ENCODE assay signal across 2 cellular contexts in genomic region chr11:115352805-115353483, GRCh38.
A peak's percentile ranks its signal among the peaks of the same experiment; 100 is the strongest.
TF ChIP-seq lines count a peak whose summit lies in the region.

No MANE protein-coding gene starts in this region.

TF ChIP-seq in IMR-90, 13 proteins besides CTCF, POLR2A, EP300 and RAD21:
- TF ChIP-seq BHLHE40 (IDR thresholded peaks at IDR 0.05; ENCODE audit: low read depth, low read length): no peak
- TF ChIP-seq SMC3 (IDR thresholded peaks at IDR 0.05; ENCODE audit: low read depth, low read length): no peak
- TF ChIP-seq MAZ (IDR thresholded peaks at IDR 0.05; ENCODE audit: borderline replicate concordance, low read depth, low read length): no peak
- no peak for TF ChIP-seq RCOR1 (IDR thresholded peaks at IDR 0.05; ENCODE audit: insufficient replicate concordance, low read length)
- TF ChIP-seq CHD1 (IDR thresholded peaks at IDR 0.05; ENCODE audit: low read depth, low read length): no peak
- no peak for TF ChIP-seq RFX5 (IDR thresholded peaks at IDR 0.05; ENCODE audit: low read depth, low read length)
- TF ChIP-seq CEBPB (IDR thresholded peaks at IDR 0.05; ENCODE audit: low read depth, low read length): no peak
- TF ChIP-seq FOS (IDR thresholded peaks at IDR 0.05; ENCODE audit: low read depth, low read length): no peak
- TF ChIP-seq NFE2L2 (IDR thresholded peaks at IDR 0.05; ENCODE audit: low read depth, low read length): no peak
- TF ChIP-seq MXI1 (IDR thresholded peaks at IDR 0.05; ENCODE audit: borderline replicate concordance, low read depth, low read length): no peak
- TF ChIP-seq MAFK (IDR thresholded peaks at IDR 0.05; ENCODE audit: low read depth, low read length): no peak
- TF ChIP-seq, protein P1, sequence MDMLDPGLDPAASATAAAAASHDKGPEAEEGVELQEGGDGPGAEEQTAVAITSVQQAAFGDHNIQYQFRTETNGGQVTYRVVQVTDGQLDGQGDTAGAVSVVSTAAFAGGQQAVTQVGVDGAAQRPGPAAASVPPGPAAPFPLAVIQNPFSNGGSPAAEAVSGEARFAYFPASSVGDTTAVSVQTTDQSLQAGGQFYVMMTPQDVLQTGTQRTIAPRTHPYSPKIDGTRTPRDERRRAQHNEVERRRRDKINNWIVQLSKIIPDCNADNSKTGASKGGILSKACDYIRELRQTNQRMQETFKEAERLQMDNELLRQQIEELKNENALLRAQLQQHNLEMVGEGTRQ (IDR thresholded peaks at IDR 0.05; ENCODE audit: low read depth, low read length): no peak
TF ChIP-seq in IMR-90: peak in this region for 0.

TF ChIP-seq in SK-N-SH, 30 proteins besides CTCF, POLR2A, EP300 and RAD21:
- peak; percentile 92 for TF ChIP-seq GATA2 (CRISPR knock-in tag; IDR thresholded peaks at IDR 0.05)
- peak; percentile 46 for TF ChIP-seq TCF12 (IDR thresholded peaks at IDR 0.05)
- no peak for TF ChIP-seq IRF3 (IDR thresholded peaks at IDR 0.05; ENCODE audit: low read depth, low read length)
- TF ChIP-seq, protein P2, sequence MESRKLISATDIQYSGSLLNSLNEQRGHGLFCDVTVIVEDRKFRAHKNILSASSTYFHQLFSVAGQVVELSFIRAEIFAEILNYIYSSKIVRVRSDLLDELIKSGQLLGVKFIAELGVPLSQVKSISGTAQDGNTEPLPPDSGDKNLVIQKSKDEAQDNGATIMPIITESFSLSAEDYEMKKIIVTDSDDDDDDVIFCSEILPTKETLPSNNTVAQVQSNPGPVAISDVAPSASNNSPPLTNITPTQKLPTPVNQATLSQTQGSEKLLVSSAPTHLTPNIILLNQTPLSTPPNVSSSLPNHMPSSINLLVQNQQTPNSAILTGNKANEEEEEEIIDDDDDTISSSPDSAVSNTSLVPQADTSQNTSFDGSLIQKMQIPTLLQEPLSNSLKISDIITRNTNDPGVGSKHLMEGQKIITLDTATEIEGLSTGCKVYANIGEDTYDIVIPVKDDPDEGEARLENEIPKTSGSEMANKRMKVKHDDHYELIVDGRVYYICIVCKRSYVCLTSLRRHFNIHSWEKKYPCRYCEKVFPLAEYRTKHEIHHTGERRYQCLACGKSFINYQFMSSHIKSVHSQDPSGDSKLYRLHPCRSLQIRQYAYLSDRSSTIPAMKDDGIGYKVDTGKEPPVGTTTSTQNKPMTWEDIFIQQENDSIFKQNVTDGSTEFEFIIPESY (IDR thresholded peaks at IDR 0.05; ENCODE audit: borderline replicate concordance, low read depth): no peak
- TF ChIP-seq MXI1 (IDR thresholded peaks at IDR 0.05; ENCODE audit: low read depth, low read length): peak; percentile 21; the same call in 1 of the 2 replicates
- TF ChIP-seq, protein P3, sequence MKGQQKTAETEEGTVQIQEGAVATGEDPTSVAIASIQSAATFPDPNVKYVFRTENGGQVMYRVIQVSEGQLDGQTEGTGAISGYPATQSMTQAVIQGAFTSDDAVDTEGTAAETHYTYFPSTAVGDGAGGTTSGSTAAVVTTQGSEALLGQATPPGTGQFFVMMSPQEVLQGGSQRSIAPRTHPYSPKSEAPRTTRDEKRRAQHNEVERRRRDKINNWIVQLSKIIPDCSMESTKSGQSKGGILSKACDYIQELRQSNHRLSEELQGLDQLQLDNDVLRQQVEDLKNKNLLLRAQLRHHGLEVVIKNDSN (IDR thresholded peaks at IDR 0.05; ENCODE audit: borderline replicate concordance, low read depth): no peak
- peak; percentile 68 for TF ChIP-seq RCOR1 (IDR thresholded peaks at IDR 0.05; ENCODE audit: low read length)
- peak; percentile 40 for TF ChIP-seq CHD2 (IDR thresholded peaks at IDR 0.05; ENCODE audit: low read length, partially characterized antibody)
- no peak for TF ChIP-seq PBX3 (IDR thresholded peaks at IDR 0.05)
- peak; percentile 82; the same call in 1 of the 2 replicates for TF ChIP-seq FOXJ3 (CRISPR knock-in tag; IDR thresholded peaks at IDR 0.05)
- TF ChIP-seq, protein P1 (IDR thresholded peaks at IDR 0.05; ENCODE audit: borderline replicate concordance, low read depth, low read length): no peak
- no peak for TF ChIP-seq GABPA (IDR thresholded peaks at IDR 0.05; ENCODE audit: low read depth)
- TF ChIP-seq NFIC (IDR thresholded peaks at IDR 0.05; ENCODE audit: borderline replicate concordance): no peak
